25 cellular contexts compared by ENCODE assay signal in genomic region chr13:79989251-79989661, GRCh38.
DNase-seq lines count a peak whose midpoint lies in the region; ATAC-seq, FAIRE-seq and TF ChIP-seq lines count a peak whose summit lies in the region.
"Had no signal": no experiment of that assay in that cellular context is flagged by ENCODE, and none has a peak within 500 bp of the region (broad histone marks: within the 10 kb centered on the region; RNA-seq: fewer than 3 reads in every experiment).

No MANE protein-coding gene starts in this region.

- H3K27ac Mint-ChIP-seq in astrocyte (ENCODE audit: unreplicated experiment), result peak overlapping the region; percentile 71
- H3K27ac Mint-ChIP-seq: stimulated activated naive CD8-positive, alpha-beta T cell treated with anti-CD3 and anti-CD28 coated beads, Interleukin-15, Interleukin-2, amounts not matched to agents 100 ng/mL and 50 ng/mL, for 24 hours had no signal

- no peak for TF ChIP-seq EP300 in A549 (IDR thresholded peaks at IDR 0.05)

- H3K4me2 ChIP-seq in A549, result peak overlapping the region; percentile 12; the same call in 1 of the 3 replicates
- no peak overlapping the region for H3K4me2 ChIP-seq in astrocyte (ENCODE audit: low read length)

- H3K4me3 ChIP-seq in A549, result no peak overlapping the region
- H3K4me3 ChIP-seq in astrocyte (ENCODE audit: insufficient read depth, low read depth, low read length), result no peak overlapping the region
- H3K4me3 ChIP-seq in kidney (ENCODE audit: low read length in 2 of 2), result no peak overlapping the region
- H3K4me3 ChIP-seq: body of pancreas, GM12878, heart left ventricle, upper lobe of right lung had no signal

- no peaks in the 10 kb centered on the region for H4K20me1 ChIP-seq in astrocyte (ENCODE audit: insufficient read depth, low read length)

- no peak for ATAC-seq in A549
- no peak for ATAC-seq in GM21723 (IDR thresholded peaks at IDR 0.05; ENCODE audit: unreplicated experiment)
- no peak for ATAC-seq in GM18858 (IDR thresholded peaks at IDR 0.05; ENCODE audit: unreplicated experiment)
- ATAC-seq: body of pancreas, GM12878, heart left ventricle, upper lobe of right lung had no signal

- no peak for TF ChIP-seq POLR2A in A549 (IDR thresholded peaks at IDR 0.05; ENCODE audit: low read length)

- peaks cover 33% of the 10 kb centered on the region for H3K4me1 Mint-ChIP-seq in astrocyte (ENCODE audit: low read depth, unreplicated experiment)

- CTCF ChIA-PET in A549 (lab: Yijun Ruan, JAX), result no interaction called here

- H3K4me3 Mint-ChIP-seq in astrocyte (ENCODE audit: unreplicated experiment), result no peak overlapping the region
- H3K4me3 Mint-ChIP-seq: stimulated activated naive CD8-positive, alpha-beta T cell treated with anti-CD3 and anti-CD28 coated beads, Interleukin-15, Interleukin-2, amounts not matched to agents 100 ng/mL and 50 ng/mL, for 24 hours had no signal

- no peak for FAIRE-seq in A549 (lab: Jason Lieb, UNC)
- peak; percentile 26 for FAIRE-seq in astrocyte (lab: Jason Lieb, UNC)
- no peak for FAIRE-seq in kidney (lab: Jason Lieb, UNC)
- FAIRE-seq: GM12878, islet of Langerhans, TTC549 had no signal

- H3K9me3 ChIP-seq in A549, result no peaks in the 10 kb centered on the region
- no peaks in the 10 kb centered on the region for H3K9me3 ChIP-seq in astrocyte (ENCODE audit: insufficient read depth, low read depth, low read length)
- H3K9me3 ChIP-seq in kidney (ENCODE audit: control insufficient read depth in 1 of 2, low read length in 2 of 2), result no peaks in the 10 kb centered on the region
- H3K9me3 ChIP-seq: body of pancreas, heart left ventricle, neutrophil, upper lobe of right lung had no signal

- WGBS in A549 (ENCODE audit: missing lambda C conversion rate), result 73% methylated on average over 2 of the region's 2 CpGs

- H3K27me3 Mint-ChIP-seq in astrocyte (ENCODE audit: low read depth, unreplicated experiment), result no peaks in the 10 kb centered on the region
- H3K27me3 Mint-ChIP-seq: stimulated activated naive CD8-positive, alpha-beta T cell treated with anti-CD3 and anti-CD28 coated beads, Interleukin-15, Interleukin-2, amounts not matched to agents 100 ng/mL and 50 ng/mL, for 24 hours had no signal

- no peaks in the 10 kb centered on the region for H3K27me3 ChIP-seq in astrocyte (ENCODE audit: insufficient read depth, low read length)
- H3K27me3 ChIP-seq: body of pancreas, heart left ventricle, neutrophil, upper lobe of right lung had no signal

- POLR2A ChIA-PET in A549 (lab: Yijun Ruan, JAX), result interaction anchor here (0.9 kb wide), 1 partner anchor 352 kb away, joined by 4 read pairs; the partner anchor contains the start of gene SPRY2

- H3K79me2 ChIP-seq in astrocyte (ENCODE audit: insufficient read depth, low read length), result no peaks in the 10 kb centered on the region

- H3K9me3 Mint-ChIP-seq in astrocyte (ENCODE audit: unreplicated experiment), result peaks cover 1% of the 10 kb centered on the region
- H3K9me3 Mint-ChIP-seq: stimulated activated naive CD8-positive, alpha-beta T cell treated with anti-CD3 and anti-CD28 coated beads, Interleukin-15, Interleukin-2, amounts not matched to agents 100 ng/mL and 50 ng/mL, for 24 hours had no signal

- TF ChIP-seq CTCF in A549 (IDR thresholded peaks at IDR 0.05), result no peak
- no peak for TF ChIP-seq CTCF in astrocyte (IDR thresholded peaks at IDR 0.05; ENCODE audit: insufficient read depth, low read depth, low read length)
- no peak for TF ChIP-seq CTCF in kidney (IDR thresholded peaks at IDR 0.05; ENCODE audit: borderline replicate concordance, extremely low read depth, insufficient read depth)

- DNase-seq in A549 (ENCODE audit: low read depth in 1 of 2, low spot score in 1 of 2), result peak in 1 of 2 experiments; percentile 21
- DNase-seq in H4 (ENCODE audit: low spot score), result peak; percentile 82
- DNase-seq in astrocyte (ENCODE audit: low read depth), result peak; percentile 20
- peak; percentile 29 for DNase-seq in kidney
- no peak for DNase-seq in NCI-H1436 (lab: John Stamatoyannopoulos, UW)
- no peak for DNase-seq in SKM-1 treated with dmso at 0.1 percent for 144 hours (lab: John Stamatoyannopoulos, UW; ENCODE audit: unreplicated experiment)
- DNase-seq: ACHN; activated CD4-positive, alpha-beta T cell treated with anti-CD3 and anti-CD28 coated beads, Interleukin-2, amount 50 U/mL, for 48 hours; activated naive CD4-positive, alpha-beta T cell treated with anti-CD3 and anti-CD28 coated beads, Interleukin-2, amount 50 U/mL, for 16 hours; body of pancreas; dermis blood vessel endothelial cell; erythroblast; heart left ventricle; KG1; NCI-H1105; NCI-H748 treated with DMSO at 0.1 percent for 48 hours; upper lobe of right lung had no signal

- no peaks in the 10 kb centered on the region for H3K36me3 Mint-ChIP-seq in astrocyte (ENCODE audit: low read depth, unreplicated experiment)

- H3K4me1 ChIP-seq in A549, result peaks cover 7% of the 10 kb centered on the region; the same call in 1 of the 3 replicates
- peaks cover 9% of the 10 kb centered on the region for H3K4me1 ChIP-seq in astrocyte (ENCODE audit: insufficient read depth, low read length)
- no peaks in the 10 kb centered on the region for H3K4me1 ChIP-seq in kidney (ENCODE audit: control insufficient read depth in 1 of 2, insufficient read depth in 1 of 2, low read depth in 1 of 2, low read length in 2 of 2)
- H3K4me1 ChIP-seq: body of pancreas, heart left ventricle, upper lobe of right lung had no signal

- no peak overlapping the region for H2AFZ ChIP-seq in astrocyte (ENCODE audit: low read depth, low read length)

- intact Hi-C loops in kidney (cut with DNase I), result no loop called here

- H3K36me3 ChIP-seq in astrocyte (ENCODE audit: insufficient read depth, low read length) (no peaks in the 10 kb centered on the region), kidney (ENCODE audit: control insufficient read depth in 1 of 2, insufficient read depth in 2 of 2, low read length in 2 of 2) (no peaks in the 10 kb centered on the region)
- H3K36me3 ChIP-seq: heart left ventricle, neutrophil, upper lobe of right lung had no signal

- H3K27ac ChIP-seq in A549 (no peak overlapping the region), astrocyte (ENCODE audit: low read depth, low read length) (no peak overlapping the region), kidney (ENCODE audit: low read depth in 2 of 2, low read length in 2 of 2) (no peak overlapping the region)
- H3K27ac ChIP-seq: body of pancreas, heart left ventricle, HL-60, neutrophil, upper lobe of right lung had no signal

- no peak for TF ChIP-seq RAD21 in A549 (conservative IDR thresholded peaks at IDR 0.05 in 1 of 2, IDR thresholded peaks at IDR 0.05 in 1 of 2)

- H3K9ac ChIP-seq in astrocyte (ENCODE audit: low read length), result no peak overlapping the region
- H3K9ac ChIP-seq in kidney (ENCODE audit: low read length in 2 of 2), result no peak overlapping the region

TF ChIP-seq in A549, 52 proteins besides CTCF, POLR2A, EP300 and RAD21:
- TF ChIP-seq HEYL (CRISPR knock-in tag; IDR thresholded peaks at IDR 0.05) (no peak), FOSB (CRISPR knock-in tag; IDR thresholded peaks at IDR 0.05) (no peak), CEBPB (IDR thresholded peaks at IDR 0.05) (0 out of 4 replicates have a peak, but pooled peaks of 1 of the 2 experiments have one; percentile 9), HOXB5 (CRISPR knock-in tag; IDR thresholded peaks at IDR 0.05) (no peak), REST (IDR thresholded peaks at IDR 0.05) (no peak), GATA3 (IDR thresholded peaks at IDR 0.05; ENCODE audit: borderline replicate concordance) (peak; percentile 62)

Comparison
In these comparisons a context has a peak if more than half of its experiments do, and no peak if none do; other contexts are left out.
1. DNase-seq: peak in H4 (single experiment), astrocyte (single experiment) and kidney (single experiment); none in NCI-H1436 (single experiment) and SKM-1 treated with dmso at 0.1 percent for 144 hours (single experiment).